ENCODE assay signal across 8 cellular contexts in genomic region chr18:79395761-79396404, GRCh38. TPM values are rescaled to one million over a fixed set of nuclear protein-coding genes. Genes with fewer than 3 reads are reported as not detected.
DNase-seq lines count a peak whose midpoint lies in the region; ATAC-seq and TF ChIP-seq lines count a peak whose summit lies in the region.

NFATC1 (plus strand) TSS chr18:79395930; CDS start chr18:79396225, 295 bp downstream.

- peak within 1 kb of the TSS; percentile 4 for H3K27ac Mint-ChIP-seq in central memory CD8-positive, alpha-beta T cell (ENCODE audit: low read depth)

- peaks cover 17% of the 10 kb centered on the region for H3K36me3 Mint-ChIP-seq in central memory CD8-positive, alpha-beta T cell (ENCODE audit: insufficient read depth)

- no peak for TF ChIP-seq CTCF in GM06990 (IDR thresholded peaks at IDR 0.05; ENCODE audit: insufficient read depth, low read length, poor library complexity, severe bottlenecking)

- H3K9me3 Mint-ChIP-seq in central memory CD8-positive, alpha-beta T cell, result no peaks in the 10 kb centered on the region

- peak; percentile 31 for ATAC-seq in central memory CD8-positive, alpha-beta T cell (replicated peaks; ENCODE audit: extremely low read depth, poor library complexity, severe bottlenecking)
- ATAC-seq in left lobe of liver (peak; percentile 24), HG03460 (IDR thresholded peaks at IDR 0.05; ENCODE audit: unreplicated experiment) (no peak)

- H3K4me1 Mint-ChIP-seq in central memory CD8-positive, alpha-beta T cell, result peaks cover 38% of the 10 kb centered on the region

- H3K27me3 ChIP-seq in GM06990 (replicated peaks; ENCODE audit: control insufficient read depth, insufficient read depth, low read length), result no peaks in the 10 kb centered on the region; the same call in 1 of the 2 replicates

- peaks cover 29% of the 10 kb centered on the region for H3K27me3 Mint-ChIP-seq in central memory CD8-positive, alpha-beta T cell

- peak within 1 kb of the TSS; percentile 46 for H3K4me3 ChIP-seq in GM06990 (replicated peaks; ENCODE audit: low read depth, low read length)

- H3K4me3 Mint-ChIP-seq in central memory CD8-positive, alpha-beta T cell, result peak within 1 kb of the TSS; percentile 78

- no peak for DNase-seq in GM06990 (ENCODE audit: extremely low read depth, insufficient read length)
- DNase-seq in LoVo (ENCODE audit: low spot score), result peak; percentile 61
- DNase-seq in activated CD4-positive, CD25-positive, alpha-beta regulatory T cell treated with anti-CD3 and anti-CD28 coated beads, Interleukin-2, amount 50 U/mL, for 16 hours (ENCODE audit: low read depth, low spot score), result peak; percentile 39
- peak; percentile 51 to 52 for DNase-seq in central memory CD8-positive, alpha-beta T cell (ENCODE audit: low spot score in 2 of 2)
- no peak for DNase-seq in left lobe of liver (ENCODE audit: low spot score)
- DNase-seq in stimulated activated CD4-positive, alpha-beta T cell treated with anti-CD3 and anti-CD28 coated beads, Interleukin-4, amount 100 ng/mL, for 4 hours, result peak; percentile 87 to 90
- no peak for DNase-seq in NCI-H510A (lab: John Stamatoyannopoulos, UW)

- no peaks in the 10 kb centered on the region for H3K36me3 ChIP-seq in GM06990 (ENCODE audit: control insufficient read depth, insufficient read depth, low read length)

RNA-seq across cellular contexts. Expression of gene NFATC1, which starts in this region (rescaled TPM):
- 4.5 TPM for total RNA-seq in left lobe of liver

Comparison
In these comparisons a context has a peak if more than half of its experiments do, and no peak if none do; other contexts are left out.
1. DNase-seq: peak in LoVo (single experiment), activated CD4-positive, CD25-positive, alpha-beta regulatory T cell treated with anti-CD3 and anti-CD28 coated beads, Interleukin-2, amount 50 U/mL, for 16 hours (single experiment), central memory CD8-positive, alpha-beta T cell (2 of 2) and stimulated activated CD4-positive, alpha-beta T cell treated with anti-CD3 and anti-CD28 coated beads, Interleukin-4, amount 100 ng/mL, for 4 hours (2 of 2); none in GM06990 (single experiment), left lobe of liver (single experiment) and NCI-H510A (single experiment).